19 cellular contexts compared by ENCODE assay signal in genomic region chrX:107686026-107686425, GRCh38. TPM values are rescaled to one million over a fixed set of nuclear protein-coding genes. Genes with fewer than 3 reads are reported as not detected.
DNase-seq lines count a peak whose midpoint lies in the region; ATAC-seq and TF ChIP-seq lines count a peak whose summit lies in the region.
"Had no signal": no experiment of that assay in that cellular context is flagged by ENCODE, and none has a peak within 500 bp of the region (broad histone marks: within the 10 kb centered on the region; RNA-seq: fewer than 3 reads in every experiment).

No MANE protein-coding gene starts in this region.

- H3K27ac Mint-ChIP-seq in T-cell: peak overlapping the region; percentile 19 to 22
- no peak overlapping the region for H3K27ac Mint-ChIP-seq in WTC11
- H3K27ac Mint-ChIP-seq: activated CD4-positive, alpha-beta T cell treated with anti-CD3 and anti-CD28 coated beads, Interleukin-2, amount 10 ng/mL, durations not matched to agents 24 days and 14 days; HFFc6; stimulated activated memory B cell treated with anti-CD40 and anti-IgM and Interleukin-4, amounts not matched to agents 10 μg/mL and 1 μg/mL and 100 μg/mL, for 72 hours had no signal

- H3K27me3 ChIP-seq in HL-60 (ENCODE audit: insufficient read depth, poor library complexity, severe bottlenecking): no peaks in the 10 kb centered on the region
- no peaks in the 10 kb centered on the region for H3K27me3 ChIP-seq in tibial nerve
- H3K27me3 ChIP-seq: cardiac muscle cell, sigmoid colon, transverse colon had no signal

- no peaks in the 10 kb centered on the region for H3K9me3 ChIP-seq in tibial nerve
- H3K9me3 ChIP-seq: sigmoid colon, transverse colon had no signal

- H3K9me3 Mint-ChIP-seq in T-cell (no peaks in the 10 kb centered on the region), WTC11 (peaks cover 4% of the 10 kb centered on the region; the same call in 1 of the 2 replicates)
- H3K9me3 Mint-ChIP-seq: activated CD4-positive, alpha-beta T cell treated with anti-CD3 and anti-CD28 coated beads, Interleukin-2, amount 10 ng/mL, durations not matched to agents 24 days and 14 days; HFFc6; naive thymus-derived CD8-positive, alpha-beta T cell; stimulated activated memory B cell treated with anti-CD40 and anti-IgM and Interleukin-4, amounts not matched to agents 10 μg/mL and 1 μg/mL and 100 μg/mL, for 72 hours had no signal

- H3K27me3 Mint-ChIP-seq in T-cell (peaks cover 0 to 7% of the 10 kb centered on the region in 2 donors), WTC11 (ENCODE audit: low read depth) (no peaks in the 10 kb centered on the region)
- H3K27me3 Mint-ChIP-seq: activated CD4-positive, alpha-beta T cell treated with anti-CD3 and anti-CD28 coated beads, Interleukin-2, amount 10 ng/mL, durations not matched to agents 24 days and 14 days; naive thymus-derived CD8-positive, alpha-beta T cell; stimulated activated memory B cell treated with anti-CD40 and anti-IgM and Interleukin-4, amounts not matched to agents 10 μg/mL and 1 μg/mL and 100 μg/mL, for 72 hours had no signal

- no peaks in the 10 kb centered on the region for H3K36me3 ChIP-seq in tibial nerve
- H3K36me3 ChIP-seq: cardiac muscle cell, sigmoid colon, transverse colon had no signal

- no peaks in the 10 kb centered on the region for H3K36me3 Mint-ChIP-seq in T-cell
- no peaks in the 10 kb centered on the region for H3K36me3 Mint-ChIP-seq in WTC11
- H3K36me3 Mint-ChIP-seq: naive thymus-derived CD8-positive, alpha-beta T cell; stimulated activated memory B cell treated with anti-CD40 and anti-IgM and Interleukin-4, amounts not matched to agents 10 μg/mL and 1 μg/mL and 100 μg/mL, for 72 hours had no signal

- TF ChIP-seq CTCF in HL-60 (IDR thresholded peaks at IDR 0.05; ENCODE audit: insufficient read depth, low read length) (no peak), tibial nerve (IDR thresholded peaks at IDR 0.05) (no peak), WTC11 (IDR thresholded peaks at IDR 0.05) (no peak)

- no peak for TF ChIP-seq EP300 in tibial nerve (IDR thresholded peaks at IDR 0.05)

- H3K4me3 ChIP-seq in HL-60 (replicated peaks; ENCODE audit: insufficient read depth, low read length) (no peak overlapping the region), tibial nerve (no peak overlapping the region)
- H3K4me3 ChIP-seq: cardiac muscle cell, sigmoid colon, transverse colon had no signal

- no peak for TF ChIP-seq POLR2A in tibial nerve (IDR thresholded peaks at IDR 0.05)

- 71 to 78% methylated on average over 2 to 3 of the region's 3 CpGs for WGBS in tibial nerve, 2 donors

- peaks cover 0 to 45% (median 9%) of the 10 kb centered on the region in 4 donors for H3K4me1 ChIP-seq in tibial nerve

- H3K4me1 Mint-ChIP-seq in T-cell (peaks cover 31 to 44% (median 41%) of the 10 kb centered on the region in 3 donors), WTC11 (no peaks in the 10 kb centered on the region)

- H3K27ac ChIP-seq in HL-60 (replicated peaks) (peak overlapping the region; percentile 73), tibial nerve (peak overlapping the region in 3 of 4 donors; percentile 40 to 99 (median 75))
- H3K27ac ChIP-seq: cardiac muscle cell had no signal

- CTCF ChIA-PET in T-cell (lab: Charles Lee) (no interaction called here), WTC11 (lab: Charles Lee) (no interaction called here)

- POLR2A ChIA-PET in T-cell (lab: Charles Lee): no interaction called here
- POLR2A ChIA-PET in WTC11 (lab: Charles Lee): no interaction called here

- no peak for ATAC-seq in T-cell (replicated peaks in 1 of 4)
- no peak for ATAC-seq in WTC11
- ATAC-seq: naive thymus-derived CD8-positive, alpha-beta T cell; stimulated activated memory B cell treated with anti-CD40 and anti-IgM and Interleukin-4, amounts not matched to agents 10 μg/mL and 1 μg/mL and 100 μg/mL, for 72 hours had no signal

- DNase-seq in HL-60 (ENCODE audit: low read depth in 1 of 2, low spot score in 1 of 2): no peak
- no peak for DNase-seq in T-cell
- DNase-seq in iris pigment epithelial cell (ENCODE audit: low read depth): peak; percentile 42
- no peak for DNase-seq in tibial nerve (ENCODE audit: low spot score in 2 of 2)
- no peak for DNase-seq in WTC11 (ENCODE audit: low spot score)
- no peak for DNase-seq in A172 (ENCODE audit: low spot score)
- no peak for DNase-seq in NCI-H2029 (lab: John Stamatoyannopoulos, UW)
- DNase-seq: activated CD4-positive, alpha-beta T cell treated with anti-CD3 and anti-CD28 coated beads, Interleukin-2, amount 10 ng/mL, durations not matched to agents 24 days and 14 days; activated CD8-positive, alpha-beta memory T cell treated with anti-CD3 and anti-CD28 coated beads, Interleukin-2, amount 50 U/mL, for 4 hours; activated gamma-delta T cell treated with Interleukin-2 at 50 U/mL for 16 hours; HFFc6; naive thymus-derived CD8-positive, alpha-beta T cell; NCI-H1694; NCI-H774; sigmoid colon; T-helper 1 cell; transverse colon had no signal

- H3K4me3 Mint-ChIP-seq in T-cell (no peak overlapping the region), WTC11 (no peak overlapping the region)
- H3K4me3 Mint-ChIP-seq: activated CD4-positive, alpha-beta T cell treated with anti-CD3 and anti-CD28 coated beads, Interleukin-2, amount 10 ng/mL, durations not matched to agents 24 days and 14 days; HFFc6; stimulated activated memory B cell treated with anti-CD40 and anti-IgM and Interleukin-4, amounts not matched to agents 10 μg/mL and 1 μg/mL and 100 μg/mL, for 72 hours had no signal

TF ChIP-seq in WTC11, 78 proteins besides CTCF, POLR2A, EP300 and RAD21 (continues in another document):
- TF ChIP-seq ZNF423 (CRISPR knock-in tag; IDR thresholded peaks at IDR 0.05) (no peak), ZNF219 (CRISPR knock-in tag; IDR thresholded peaks at IDR 0.05; ENCODE audit: borderline replicate concordance) (no peak), HMGA2 (CRISPR knock-in tag; IDR thresholded peaks at IDR 0.05) (no peak), RELA (CRISPR knock-in tag; IDR thresholded peaks at IDR 0.05; ENCODE audit: borderline replicate concordance) (no peak), ERG (CRISPR knock-in tag; IDR thresholded peaks at IDR 0.05) (no peak), MAX (CRISPR knock-in tag; IDR thresholded peaks at IDR 0.05) (no peak), ATF3 (CRISPR knock-in tag; conservative IDR thresholded peaks at IDR 0.05) (no peak), PREB (CRISPR knock-in tag; IDR thresholded peaks at IDR 0.05; ENCODE audit: borderline replicate concordance) (no peak), FOXP1 (CRISPR knock-in tag; IDR thresholded peaks at IDR 0.05; ENCODE audit: borderline replicate concordance) (no peak), AFF4 (CRISPR knock-in tag; IDR thresholded peaks at IDR 0.05; ENCODE audit: borderline replicate concordance) (no peak)

RNA-seq across cellular contexts. Expression of gene PRPS1, which starts 57.7 kb away (rescaled TPM):
- total RNA-seq in T-cell (10 to 100 TPM; 57.9 to 74.0 (median 60.7) TPM), tibial nerve (10 to 100 TPM; 19.0 to 33.3 (median 28.9) TPM), WTC11 (2021) (106 to 126 TPM (median 107 TPM) in 3 replicates)
- total RNA-seq in A172 (2014; rRNA removed; shearing (Covaris generic)): 35.2 and 36.5 TPM in 2 replicates
